Comparison of ENCODE assay signal across 2 cellular contexts in genomic region chr22:49996192-49996531, GRCh38.
TF ChIP-seq lines count a peak whose summit lies in the region.

No MANE protein-coding gene starts in this region.

TF ChIP-seq in IMR-90, 13 proteins besides CTCF, POLR2A, EP300 and RAD21:
- TF ChIP-seq CEBPB (IDR thresholded peaks at IDR 0.05; ENCODE audit: low read depth, low read length) (no peak), USF2 (IDR thresholded peaks at IDR 0.05; ENCODE audit: low read depth, low read length) (no peak), BHLHE40 (IDR thresholded peaks at IDR 0.05; ENCODE audit: low read depth, low read length) (no peak)
TF ChIP-seq in IMR-90: peak in this region for 0.

TF ChIP-seq in H1, 55 proteins besides CTCF, POLR2A, EP300 and RAD21:
- TF ChIP-seq JUN (IDR thresholded peaks at IDR 0.05; ENCODE audit: low read depth, low read length) (no peak), JUND (IDR thresholded peaks at IDR 0.05; ENCODE audit: low read length) (no peak), FOSL1 (IDR thresholded peaks at IDR 0.05; ENCODE audit: insufficient read depth, low read depth, low read length) (no peak), RXRA (IDR thresholded peaks at IDR 0.05; ENCODE audit: insufficient read depth, low read depth, low read length) (no peak), CTBP2 (IDR thresholded peaks at IDR 0.05; ENCODE audit: borderline replicate concordance, insufficient read depth, insufficient read length, low read length) (no peak), SUZ12 (IDR thresholded peaks at IDR 0.05; ENCODE audit: low read length) (no peak), HDAC6 (IDR thresholded peaks at IDR 0.05; ENCODE audit: low read depth, low read length) (no peak)
TF ChIP-seq in H1: peak in this region for 0.
